1 cellular context compared by ENCODE assay signal in genomic region chr1:99590578-99591209, GRCh38.
TF ChIP-seq lines count a peak whose summit lies in the region.

No MANE protein-coding gene starts in this region.

TF ChIP-seq in HepG2, 621 proteins besides CTCF, POLR2A, EP300 and RAD21 (continued from another document):
- TF ChIP-seq RERE (CRISPR knock-in tag; IDR thresholded peaks at IDR 0.05; ENCODE audit: low read depth) = no peak
- TF ChIP-seq ZNF101 (CRISPR knock-in tag; IDR thresholded peaks at IDR 0.05; ENCODE audit: borderline replicate concordance, low read depth) = no peak
- TF ChIP-seq YY1 (IDR thresholded peaks at IDR 0.05; ENCODE audit: insufficient read depth, insufficient replicate concordance, low read depth, low read length) = no peak
- no peak for TF ChIP-seq KLF15 (CRISPR knock-in tag; IDR thresholded peaks at IDR 0.05; ENCODE audit: borderline replicate concordance)
